ENCODE assay signal across 8 cellular contexts in the genomic region with DNA sequence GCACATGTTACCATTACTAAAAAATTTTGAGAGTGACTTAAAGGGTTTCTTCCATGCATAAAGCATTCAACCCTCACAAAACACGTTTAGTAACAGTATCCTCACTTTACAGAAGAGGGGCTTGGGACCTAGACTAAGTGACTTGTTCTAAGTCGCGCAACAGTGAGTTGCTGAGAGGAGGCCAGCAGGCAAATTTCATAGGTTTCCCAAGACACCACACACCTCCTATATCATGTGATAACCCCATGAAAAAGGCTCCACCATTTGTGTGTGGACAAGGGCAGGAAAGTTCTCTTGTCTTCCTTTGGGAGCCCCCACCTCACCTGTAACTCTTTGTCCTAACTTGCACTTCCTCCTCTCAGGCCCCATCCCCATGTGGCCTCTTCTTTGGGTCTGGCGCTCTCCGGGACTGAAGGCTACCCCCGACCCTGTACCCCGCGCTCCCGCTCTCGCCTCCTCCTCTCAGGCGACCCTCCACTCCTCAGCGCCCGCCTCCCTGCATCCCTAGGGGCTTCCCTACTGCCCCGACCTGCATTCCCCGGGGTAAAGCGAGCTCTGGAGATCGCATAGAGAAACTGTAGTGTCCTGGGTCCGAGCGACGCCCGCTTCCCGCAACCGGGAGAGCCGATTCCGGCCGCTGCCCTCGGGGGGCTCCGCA. TPM values are rescaled to one million over a fixed set of nuclear protein-coding genes. Genes with fewer than 3 reads are reported as not detected.
A peak's percentile ranks its signal among the peaks of the same experiment; 100 is the strongest.
DNase-seq lines count a peak whose midpoint lies in the region; ATAC-seq and TF ChIP-seq lines count a peak whose summit lies in the region.

No MANE protein-coding gene starts in this region.

- H3K27ac ChIP-seq in MM.1S (ENCODE audit: low read length) (peak overlapping the region; percentile 87; the same call in 1 of the 2 replicates), muscle layer of colon (ENCODE audit: low read depth, low read length) (peak overlapping the region; percentile 98)

- H3K4me2 ChIP-seq in MM.1S (ENCODE audit: low read depth, low read length): peak overlapping the region; percentile 82

- H3K36me3 ChIP-seq in ES-I3 (ENCODE audit: insufficient read depth, low read length): no peaks in the 10 kb centered on the region
- no peaks in the 10 kb centered on the region for H3K36me3 ChIP-seq in MM.1S (replicated peaks; ENCODE audit: insufficient read depth, low read length)
- H3K36me3 ChIP-seq in muscle layer of colon (ENCODE audit: insufficient read depth, low read length): peaks cover 56% of the 10 kb centered on the region

- H4K20me1 ChIP-seq in MM.1S (ENCODE audit: insufficient read depth, low read length): no peaks in the 10 kb centered on the region

- H2AFZ ChIP-seq in MM.1S (ENCODE audit: low read length): peak overlapping the region; percentile 86

- H3K27me3 ChIP-seq in MM.1S (replicated peaks; ENCODE audit: insufficient read depth, low read length): no peaks in the 10 kb centered on the region
- no peaks in the 10 kb centered on the region for H3K27me3 ChIP-seq in muscle layer of colon (ENCODE audit: control insufficient read depth in 1 of 2, insufficient read depth in 2 of 2, low read length in 2 of 2)

- no peaks in the 10 kb centered on the region for H3K4me1 ChIP-seq in ES-I3 (ENCODE audit: insufficient read depth, low read length)
- H3K4me1 ChIP-seq in MM.1S (ENCODE audit: low read length): peaks cover 21% of the 10 kb centered on the region
- H3K4me1 ChIP-seq in muscle layer of colon (ENCODE audit: insufficient read depth, low read length): peaks cover 23% of the 10 kb centered on the region

- DNase-seq in MM.1S: no peak
- DNase-seq in choroid plexus epithelial cell (ENCODE audit: low read depth): no peak
- no peak for DNase-seq in AG20443 (ENCODE audit: low spot score)

- no peaks in the 10 kb centered on the region for H3K9me2 ChIP-seq in MM.1S (replicated peaks; ENCODE audit: insufficient read depth, low read length)

- TF ChIP-seq CTCF in MM.1S (IDR thresholded peaks at IDR 0.05; ENCODE audit: low read length) (no peak), choroid plexus epithelial cell (conservative IDR thresholded peaks at IDR 0.05; ENCODE audit: low read depth, low read length) (no peak)

- peaks cover 27% of the 10 kb centered on the region for H3F3A ChIP-seq in MM.1S (ENCODE audit: insufficient read depth, low read length)

- H3K9me3 ChIP-seq in ES-I3 (ENCODE audit: control insufficient read depth, insufficient read depth, low read length) (no peaks in the 10 kb centered on the region), MM.1S (replicated peaks; ENCODE audit: insufficient read depth, low read length) (no peaks in the 10 kb centered on the region), muscle layer of colon (ENCODE audit: low read length) (no peaks in the 10 kb centered on the region)

- H3K79me2 ChIP-seq in MM.1S (ENCODE audit: low read length): peaks cover 38% of the 10 kb centered on the region

- H3K9ac ChIP-seq in ES-I3 (ENCODE audit: low read depth, low read length) (peak overlapping the region; percentile 81), MM.1S (ENCODE audit: low read length) (peak overlapping the region; percentile 81), muscle layer of colon (ENCODE audit: low read length) (peak overlapping the region; percentile 96)

- H3K4me3 ChIP-seq in MM.1S (ENCODE audit: low read length) (peak overlapping the region; percentile 88), choroid plexus epithelial cell (ENCODE audit: low read depth, low read length) (peak overlapping the region; percentile 90), muscle layer of colon (ENCODE audit: low read depth in 1 of 2, low read length in 2 of 2) (peak overlapping the region; percentile 83 to 96)

- ATAC-seq in esophagus mucosa (no peak), GM19452 (IDR thresholded peaks at IDR 0.05; ENCODE audit: unreplicated experiment) (no peak), HG02870 (IDR thresholded peaks at IDR 0.05; ENCODE audit: unreplicated experiment) (no peak)

RNA-seq across cellular contexts. Expression of a gene that starts 0.4 kb away (rescaled TPM):
- total RNA-seq in esophagus mucosa: 33.0 TPM

RNA-seq across cellular contexts. Expression of a gene that starts 4.9 kb away (rescaled TPM):
- 23.1 TPM for total RNA-seq in esophagus mucosa

RNA-seq across cellular contexts. Expression of a gene that starts 10.1 kb away (rescaled TPM):
- 26.0 TPM for total RNA-seq in esophagus mucosa

RNA-seq across cellular contexts. Expression of a gene that starts 10.5 kb away (rescaled TPM):
- 11.7 TPM for total RNA-seq in esophagus mucosa

RNA-seq across cellular contexts. Expression of a gene that starts 26.6 kb away (rescaled TPM):
- 0.52 TPM for total RNA-seq in esophagus mucosa
